ENCODE assay signal across 12 cellular contexts in the genomic region with DNA sequence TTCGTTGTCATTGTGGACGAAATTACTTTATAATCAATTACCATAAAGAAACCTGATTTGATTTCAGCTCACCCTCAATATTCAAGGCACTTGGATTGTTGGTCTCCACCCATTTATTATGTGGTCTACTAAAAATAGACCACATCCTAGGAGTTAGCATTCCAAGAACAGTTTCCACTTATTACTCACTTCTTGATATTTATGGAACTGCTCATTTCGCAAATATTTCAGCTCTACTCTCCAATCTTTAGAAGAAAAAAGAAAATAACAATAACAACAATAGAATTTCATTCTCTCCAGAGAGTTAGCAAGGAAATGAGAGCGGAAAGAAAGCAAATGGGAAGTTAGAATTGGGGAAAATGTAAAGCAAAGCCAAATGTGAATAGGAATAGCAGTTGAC. TPM values are rescaled to one million over a fixed set of nuclear protein-coding genes. Genes with fewer than 3 reads are reported as not detected.
A peak's percentile ranks its signal among the peaks of the same experiment; 100 is the strongest.
DNase-seq lines count a peak whose midpoint lies in the region; ATAC-seq and TF ChIP-seq lines count a peak whose summit lies in the region.
"Had no signal": no experiment of that assay in that cellular context is flagged by ENCODE, and none has a peak within 500 bp of the region (broad histone marks: within the 10 kb centered on the region; RNA-seq: fewer than 3 reads in every experiment).

No MANE protein-coding gene starts in this region.

- intact Hi-C loops in prostate gland (cut with DNase I), result no loop called here

- TF ChIP-seq CTCF in prostate gland (IDR thresholded peaks at IDR 0.05), result no peak

- no peak for ATAC-seq in HG02588 (IDR thresholded peaks at IDR 0.05; ENCODE audit: unreplicated experiment)
- ATAC-seq: gastroesophageal sphincter had no signal

- H3K27me3 ChIP-seq in SJSA1 (replicated peaks), result no peaks in the 10 kb centered on the region
- no peaks in the 10 kb centered on the region for H3K27me3 ChIP-seq in prostate gland (replicated peaks; ENCODE audit: insufficient read depth)
- H3K27me3 ChIP-seq: gastroesophageal sphincter had no signal

- H3K4me1 ChIP-seq in SJSA1 (replicated peaks) (peaks cover 60% of the 10 kb centered on the region), prostate gland (replicated peaks) (peaks cover 2% of the 10 kb centered on the region)

- 82% methylated on average over 4 of the region's 4 CpGs for WGBS in prostate gland

- H3K36me3 ChIP-seq in SJSA1 (peaks cover 19% of the 10 kb centered on the region), prostate gland (no peaks in the 10 kb centered on the region)
- H3K36me3 ChIP-seq: gastroesophageal sphincter had no signal

- H3K4me3 ChIP-seq in SJSA1, result peak overlapping the region; percentile 26; the same call in 1 of the 2 replicates
- H3K4me3 ChIP-seq in prostate gland, result no peak overlapping the region
- H3K4me3 ChIP-seq: gastroesophageal sphincter had no signal

- TF ChIP-seq POLR2A in prostate gland (IDR thresholded peaks at IDR 0.05), result no peak

- DNase-seq in EL (peak; percentile 88), SJSA1 (ENCODE audit: low read depth in 1 of 2, low spot score in 2 of 2) (peak in 1 of 2 experiments; percentile 84), epithelial cell of prostate (ENCODE audit: low read depth, low spot score) (no peak), renal cortical epithelial cell (ENCODE audit: low read depth) (peak; percentile 73), prostate gland (ENCODE audit: low spot score) (no peak), ecto neural progenitor cell (ENCODE audit: low spot score) (no peak), hippocampal formation (lab: John Stamatoyannopoulos, UW) (no peak)
- DNase-seq: activated CD4-positive, alpha-beta T cell treated with anti-CD3 and anti-CD28 coated beads, Interleukin-2, amount 10 ng/mL, durations not matched to agents 7 days and 5 days; activated naive CD4-positive, alpha-beta T cell treated with anti-CD3 and anti-CD28 coated beads, Interleukin-2, amount 50 U/mL, for 16 hours; NCI-H187 treated with DMSO at 0.1 percent for 48 hours had no signal

- no peaks in the 10 kb centered on the region; the same call in 1 of the 2 replicates for H3K9me3 ChIP-seq in SJSA1 (replicated peaks)
- no peaks in the 10 kb centered on the region for H3K9me3 ChIP-seq in prostate gland
- H3K9me3 ChIP-seq: gastroesophageal sphincter had no signal

- peak overlapping the region; percentile 100 for H3K27ac ChIP-seq in SJSA1
- peak overlapping the region; percentile 17 for H3K27ac ChIP-seq in epithelial cell of prostate
- no peak overlapping the region for H3K27ac ChIP-seq in prostate gland

RNA-seq across cellular contexts. Expression of gene HDAC2, which starts 26.2 kb away (rescaled TPM):
- 87.3 and 98.4 TPM in 2 replicates for total RNA-seq in SJSA1 (2014; rRNA removed; shearing (Covaris generic))
- total RNA-seq in renal cortical epithelial cell, result 104 and 208 TPM in 2 replicates
- total RNA-seq in prostate gland, result 10 to 100 TPM; 39.6 to 86.0 TPM

Comparison
In these comparisons a context has a peak if more than half of its experiments do, and no peak if none do; other contexts are left out.
1. DNase-seq: peak in EL (single experiment) and renal cortical epithelial cell (single experiment); none in epithelial cell of prostate (single experiment), prostate gland (single experiment), ecto neural progenitor cell (single experiment) and hippocampal formation (0 of 2).
2. H3K27ac ChIP-seq: peak in SJSA1 (single experiment) and epithelial cell of prostate (single experiment); none in prostate gland (0 of 2).